ENCODE assay signal across 2 cellular contexts in genomic region chr11:76382209-76382608, GRCh38.
TF ChIP-seq lines count a peak whose summit lies in the region.

No MANE protein-coding gene starts in this region.

TF ChIP-seq in SK-N-SH, 30 proteins besides CTCF, POLR2A, EP300 and RAD21 (continued from another document):
- TF ChIP-seq IRF3 (IDR thresholded peaks at IDR 0.05; ENCODE audit: low read depth, low read length) (no peak), SIN3A (IDR thresholded peaks at IDR 0.05; ENCODE audit: borderline replicate concordance, low read depth, low read length) (no peak)

TF ChIP-seq in SK-N-SH treated with all-trans-retinoic acid at 6 μM for 48 hours, 23 proteins besides CTCF, POLR2A, EP300 and RAD21 (continued from another document):
- TF ChIP-seq ZFP3 (CRISPR knock-in tag; IDR thresholded peaks at IDR 0.05) (no peak), CSRNP3 (CRISPR knock-in tag; IDR thresholded peaks at IDR 0.05) (no peak), ESRRG (CRISPR knock-in tag; IDR thresholded peaks at IDR 0.05) (no peak), ZNF8 (CRISPR knock-in tag; IDR thresholded peaks at IDR 0.05) (no peak), TOX (CRISPR knock-in tag; IDR thresholded peaks at IDR 0.05; ENCODE audit: borderline replicate concordance) (no peak), ISL1 (CRISPR knock-in tag; IDR thresholded peaks at IDR 0.05) (no peak), ARNTL (CRISPR knock-in tag; IDR thresholded peaks at IDR 0.05; ENCODE audit: borderline replicate concordance, low read depth) (no peak), PPARA (CRISPR knock-in tag; IDR thresholded peaks at IDR 0.05; ENCODE audit: borderline replicate concordance) (no peak), SNAI2 (CRISPR knock-in tag; IDR thresholded peaks at IDR 0.05) (no peak)
